11 cellular contexts compared by ENCODE assay signal in genomic region chr1:6960291-6960758, GRCh38.
DNase-seq lines count a peak whose midpoint lies in the region; ATAC-seq and TF ChIP-seq lines count a peak whose summit lies in the region.
"Had no signal": no experiment of that assay in that cellular context is flagged by ENCODE, and none has a peak within 500 bp of the region (broad histone marks: within the 10 kb centered on the region; RNA-seq: fewer than 3 reads in every experiment).

No MANE protein-coding gene starts in this region.

- intact Hi-C loops in Right ventricle myocardium inferior (cut with DNase I) (no loop called here), cardiac septum (cut with DNase I) (loop anchor here (5.0 kb wide), 1 partner anchor 163 kb away; no protein-coding TSS in a partner anchor)

- TF ChIP-seq CTCF in VCaP (conservative IDR thresholded peaks at IDR 0.05) (peak; percentile 28; the same call in 1 of the 2 replicates), right atrium auricular region (IDR thresholded peaks at IDR 0.05) (peak in 1 of 2 donors; percentile 12)

- H3K4me1 ChIP-seq in right atrium auricular region = peaks cover 0 to 44% of the 10 kb centered on the region in 2 donors

- no peaks in the 10 kb centered on the region for H3K36me3 ChIP-seq in right atrium auricular region
- H3K36me3 ChIP-seq: brain microvascular endothelial cell, gastroesophageal sphincter had no signal

- peaks cover 0 to 9% of the 10 kb centered on the region in 2 donors for H3K27me3 ChIP-seq in right atrium auricular region

- H3K4me3 ChIP-seq in right atrium auricular region = no peak overlapping the region
- H3K4me3 ChIP-seq: A549, gastroesophageal sphincter had no signal

- DNase-seq in Right ventricle myocardium inferior (ENCODE audit: missing footprints) (no peak), cardiac septum (ENCODE audit: low spot score) (no peak), right atrium auricular region (ENCODE audit: low spot score) (peak; percentile 63), hepatic stellate cell (ENCODE audit: low spot score) (no peak)
- DNase-seq: brain microvascular endothelial cell had no signal

- ATAC-seq in Right ventricle myocardium inferior = peak; percentile 54
- no peak for ATAC-seq in GM18858 (IDR thresholded peaks at IDR 0.05; ENCODE audit: unreplicated experiment)
- no peak for ATAC-seq in HG03280 (IDR thresholded peaks at IDR 0.05; ENCODE audit: unreplicated experiment)
- ATAC-seq in GM19351 (IDR thresholded peaks at IDR 0.05; ENCODE audit: unreplicated experiment) = no peak
- ATAC-seq: A549, gastroesophageal sphincter had no signal

- H3K9me3 ChIP-seq in right atrium auricular region = no peaks in the 10 kb centered on the region
- H3K9me3 ChIP-seq: A549, gastroesophageal sphincter had no signal

- H3K27ac ChIP-seq in VCaP (peak overlapping the region; percentile 95), right atrium auricular region (peak overlapping the region; percentile 59 to 77)
- H3K27ac ChIP-seq: brain microvascular endothelial cell, gastroesophageal sphincter had no signal
